ENCODE assay signal across 1 cellular context in the genomic region with DNA sequence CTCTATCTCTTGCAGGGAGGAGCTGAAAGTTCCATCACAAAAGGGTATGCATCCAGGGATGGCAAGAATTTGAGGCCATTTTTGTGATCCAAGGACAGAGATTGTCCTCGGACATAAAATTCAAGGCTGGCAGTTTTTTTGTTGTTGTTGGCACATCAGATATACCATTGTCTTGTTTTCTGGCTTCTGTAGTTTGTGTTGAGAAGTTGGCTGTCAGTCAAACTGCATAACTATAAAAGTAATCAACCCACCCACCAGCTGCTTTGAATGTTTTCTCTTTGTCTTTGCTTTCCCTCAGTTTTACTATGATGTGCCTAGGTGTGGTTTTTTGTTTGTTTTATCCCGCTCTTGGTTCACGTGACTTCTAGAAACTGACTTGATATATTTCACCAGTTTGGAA.
A peak's percentile ranks its signal among the peaks of the same experiment; 100 is the strongest.
TF ChIP-seq lines count a peak whose summit lies in the region.

No MANE protein-coding gene starts in this region.

TF ChIP-seq in K562, 482 proteins besides CTCF, POLR2A, EP300 and RAD21:
- no peak for TF ChIP-seq POLR2H (tag; IDR thresholded peaks at IDR 0.05; ENCODE audit: low read depth)
- TF ChIP-seq HIVEP1 (CRISPR knock-in tag; IDR thresholded peaks at IDR 0.05): no peak
- TF ChIP-seq EWSR1 (IDR thresholded peaks at IDR 0.05; ENCODE audit: borderline replicate concordance, low read depth, partially characterized antibody): no peak
- no peak for TF ChIP-seq TCF7 (IDR thresholded peaks at IDR 0.05; ENCODE audit: borderline replicate concordance)
- no peak for TF ChIP-seq GABPA (tag; conservative IDR thresholded peaks at IDR 0.05; ENCODE audit: low read depth)
- TF ChIP-seq, protein P1, sequence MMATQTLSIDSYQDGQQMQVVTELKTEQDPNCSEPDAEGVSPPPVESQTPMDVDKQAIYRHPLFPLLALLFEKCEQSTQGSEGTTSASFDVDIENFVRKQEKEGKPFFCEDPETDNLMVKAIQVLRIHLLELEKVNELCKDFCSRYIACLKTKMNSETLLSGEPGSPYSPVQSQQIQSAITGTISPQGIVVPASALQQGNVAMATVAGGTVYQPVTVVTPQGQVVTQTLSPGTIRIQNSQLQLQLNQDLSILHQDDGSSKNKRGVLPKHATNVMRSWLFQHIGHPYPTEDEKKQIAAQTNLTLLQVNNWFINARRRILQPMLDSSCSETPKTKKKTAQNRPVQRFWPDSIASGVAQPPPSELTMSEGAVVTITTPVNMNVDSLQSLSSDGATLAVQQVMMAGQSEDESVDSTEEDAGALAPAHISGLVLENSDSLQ (IDR thresholded peaks at IDR 0.05): peak; percentile 40; the same call in 1 of the 2 replicates
- TF ChIP-seq, protein P2, sequence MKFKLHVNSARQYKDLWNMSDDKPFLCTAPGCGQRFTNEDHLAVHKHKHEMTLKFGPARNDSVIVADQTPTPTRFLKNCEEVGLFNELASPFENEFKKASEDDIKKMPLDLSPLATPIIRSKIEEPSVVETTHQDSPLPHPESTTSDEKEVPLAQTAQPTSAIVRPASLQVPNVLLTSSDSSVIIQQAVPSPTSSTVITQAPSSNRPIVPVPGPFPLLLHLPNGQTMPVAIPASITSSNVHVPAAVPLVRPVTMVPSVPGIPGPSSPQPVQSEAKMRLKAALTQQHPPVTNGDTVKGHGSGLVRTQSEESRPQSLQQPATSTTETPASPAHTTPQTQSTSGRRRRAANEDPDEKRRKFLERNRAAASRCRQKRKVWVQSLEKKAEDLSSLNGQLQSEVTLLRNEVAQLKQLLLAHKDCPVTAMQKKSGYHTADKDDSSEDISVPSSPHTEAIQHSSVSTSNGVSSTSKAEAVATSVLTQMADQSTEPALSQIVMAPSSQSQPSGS (CRISPR knock-in tag; IDR thresholded peaks at IDR 0.05): no peak
